In the genomic region with DNA sequence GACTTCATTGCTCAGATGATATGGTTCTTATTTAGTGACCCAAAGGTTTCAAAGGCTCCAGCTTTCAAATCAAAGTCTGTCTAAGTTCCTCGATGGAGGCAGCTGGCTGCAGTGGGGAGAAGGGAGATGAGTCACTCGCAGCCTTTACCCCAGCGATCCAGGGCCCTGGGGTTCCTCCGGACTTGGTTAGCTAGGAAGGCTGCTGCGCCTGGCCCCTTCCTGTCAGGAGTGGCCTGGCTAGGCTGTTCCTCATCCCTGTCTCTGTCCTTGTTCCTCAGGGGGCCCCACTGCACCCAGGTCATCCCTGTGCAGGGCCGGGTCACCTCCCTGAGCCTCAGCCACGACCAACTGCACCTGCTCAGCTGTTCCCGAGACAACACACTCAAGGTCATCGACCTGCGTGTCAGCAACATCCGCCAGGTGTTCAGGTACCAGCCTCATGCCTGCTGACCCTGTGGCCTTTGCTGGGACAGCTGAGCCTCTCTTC, we compare ENCODE assay signal across 8 cellular contexts.
DNase-seq lines count a peak whose midpoint lies in the region; ATAC-seq and TF ChIP-seq lines count a peak whose summit lies in the region.

No MANE protein-coding gene starts in this region.

- H3K9me3 ChIP-seq in MM.1S (replicated peaks; ENCODE audit: insufficient read depth, low read length) (no peaks in the 10 kb centered on the region), parathyroid adenoma (ENCODE audit: control insufficient read depth, low read length) (no peaks in the 10 kb centered on the region), WERI-Rb-1 (ENCODE audit: severe bottlenecking) (no peaks in the 10 kb centered on the region)

- no peaks in the 10 kb centered on the region for H3K36me3 ChIP-seq in MM.1S (replicated peaks; ENCODE audit: insufficient read depth, low read length)
- H3K36me3 ChIP-seq in parathyroid adenoma (ENCODE audit: control insufficient read depth, insufficient read depth, low read length), result no peaks in the 10 kb centered on the region
- no peaks in the 10 kb centered on the region; the same call in 1 of the 2 replicates for H3K36me3 ChIP-seq in WERI-Rb-1

- H3K27me3 ChIP-seq in MM.1S (replicated peaks; ENCODE audit: insufficient read depth, low read length) (no peaks in the 10 kb centered on the region), parathyroid adenoma (ENCODE audit: control insufficient read depth, insufficient read depth, low read length) (no peaks in the 10 kb centered on the region), WERI-Rb-1 (ENCODE audit: insufficient read depth, low read depth, severe bottlenecking) (no peaks in the 10 kb centered on the region)

- peak overlapping the region; percentile 92 for H3K27ac ChIP-seq in MM.1S (ENCODE audit: low read length)
- H3K27ac ChIP-seq in cingulate gyrus (ENCODE audit: low read depth, low read length), result peak overlapping the region; percentile 1
- peak overlapping the region; percentile 19 for H3K27ac ChIP-seq in parathyroid adenoma
- H3K27ac ChIP-seq in WERI-Rb-1, result no peak overlapping the region

- H3K4me2 ChIP-seq in MM.1S (ENCODE audit: low read depth, low read length), result peak overlapping the region; percentile 52
- H3K4me2 ChIP-seq in parathyroid adenoma (ENCODE audit: low read length), result no peak overlapping the region

- H3K9ac ChIP-seq in MM.1S (ENCODE audit: low read length) (peak overlapping the region; percentile 57), parathyroid adenoma (no peak overlapping the region)

- no peaks in the 10 kb centered on the region for H4K20me1 ChIP-seq in MM.1S (ENCODE audit: insufficient read depth, low read length)

- no peak for ATAC-seq in HG03108 (IDR thresholded peaks at IDR 0.05; ENCODE audit: unreplicated experiment)

- no peak for TF ChIP-seq CTCF in MM.1S (IDR thresholded peaks at IDR 0.05; ENCODE audit: low read length)
- no peak for TF ChIP-seq CTCF in parathyroid adenoma (IDR thresholded peaks at IDR 0.05)
- no peak for TF ChIP-seq CTCF in WERI-Rb-1 (IDR thresholded peaks at IDR 0.05; ENCODE audit: low read depth, low read length)

- H2AFZ ChIP-seq in MM.1S (ENCODE audit: low read length) (no peak overlapping the region), parathyroid adenoma (no peak overlapping the region)

- no peaks in the 10 kb centered on the region for H3K9me2 ChIP-seq in MM.1S (replicated peaks; ENCODE audit: insufficient read depth, low read length)

- H3K4me1 ChIP-seq in MM.1S (ENCODE audit: low read length) (peaks cover 32% of the 10 kb centered on the region), parathyroid adenoma (no peaks in the 10 kb centered on the region)

- DNase-seq in COLO668 (lab: John Stamatoyannopoulos, UW; ENCODE audit: unreplicated experiment), result peak; percentile 55
- DNase-seq in MM.1S, result peak; percentile 82
- DNase-seq in stimulated activated CD4-positive, alpha-beta T cell treated with anti-CD3 and anti-CD28 coated beads, Interleukin-2, amount 100 ng/mL, for 48 hours, result no peak
- DNase-seq in NCI-H2227 (lab: John Stamatoyannopoulos, UW; ENCODE audit: unreplicated experiment), result no peak
- DNase-seq in WERI-Rb-1, result no peak

- H3K79me2 ChIP-seq in MM.1S (ENCODE audit: low read length) (peaks cover 9% of the 10 kb centered on the region; the same call in 1 of the 2 replicates), parathyroid adenoma (no peaks in the 10 kb centered on the region)

- peaks cover 27% of the 10 kb centered on the region for H3F3A ChIP-seq in MM.1S (ENCODE audit: insufficient read depth, low read length)

- peak overlapping the region; percentile 23; the same call in 1 of the 2 replicates for H3K4me3 ChIP-seq in MM.1S (ENCODE audit: low read length)
- no peak overlapping the region for H3K4me3 ChIP-seq in parathyroid adenoma (ENCODE audit: low read depth, low read length)
- H3K4me3 ChIP-seq in WERI-Rb-1 (ENCODE audit: low read depth, low read length), result no peak overlapping the region

Comparison
In these comparisons a context has a peak if more than half of its experiments do, and no peak if none do; other contexts are left out.
1. DNase-seq: peak in COLO668 (single experiment) and MM.1S (single experiment); none in stimulated activated CD4-positive, alpha-beta T cell treated with anti-CD3 and anti-CD28 coated beads, Interleukin-2, amount 100 ng/mL, for 48 hours (0 of 2), NCI-H2227 (single experiment) and WERI-Rb-1 (single experiment).